Comparison of ENCODE assay signal across 9 cellular contexts in the genomic region with DNA sequence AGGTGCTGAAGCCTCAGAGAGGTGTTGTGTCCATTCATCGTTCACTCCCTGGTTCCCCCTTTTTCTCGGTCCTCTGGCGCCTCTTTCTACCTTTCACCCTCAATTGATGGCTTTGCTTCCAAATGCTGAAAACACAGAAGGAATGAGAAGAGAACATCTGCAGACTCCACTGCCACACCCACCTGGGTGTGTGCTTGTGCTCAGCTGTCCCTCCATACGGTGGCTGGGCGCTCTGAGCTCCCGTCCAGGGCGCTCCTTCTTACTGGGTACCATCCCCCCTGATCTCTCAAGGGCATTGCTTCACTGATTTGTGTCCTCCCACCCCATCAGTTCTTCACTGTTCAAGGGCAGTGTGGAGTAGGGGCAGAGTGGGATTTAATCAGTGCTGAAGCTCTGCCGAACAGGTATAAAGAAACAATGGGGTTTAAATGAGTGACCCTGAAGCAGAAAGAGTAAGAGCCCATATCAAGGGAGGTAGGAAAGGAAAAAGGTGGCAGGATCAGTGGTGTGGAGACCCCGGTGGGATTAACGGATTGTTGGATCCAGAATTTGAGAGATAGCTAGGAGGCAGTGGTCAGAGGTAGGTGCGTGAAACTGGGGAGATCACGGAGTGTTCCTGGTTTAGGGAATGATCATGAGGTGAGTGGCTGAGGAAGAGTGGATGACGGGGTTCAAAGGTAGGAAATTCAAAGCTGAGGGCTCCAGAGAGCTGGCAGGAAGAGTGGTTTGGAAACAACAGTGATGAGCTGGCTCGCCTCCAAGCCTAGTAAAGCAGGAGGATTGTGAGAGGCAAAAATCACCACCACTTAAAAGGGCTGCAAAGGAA. TPM values are rescaled to one million over a fixed set of nuclear protein-coding genes. Genes with fewer than 3 reads are reported as not detected.
DNase-seq lines count a peak whose midpoint lies in the region; ATAC-seq, FAIRE-seq and TF ChIP-seq lines count a peak whose summit lies in the region.
"Had no signal": no experiment of that assay in that cellular context is flagged by ENCODE, and none has a peak within 500 bp of the region (broad histone marks: within the 10 kb centered on the region; RNA-seq: fewer than 3 reads in every experiment).

No MANE protein-coding gene starts in this region.

- H3K27me3 ChIP-seq in left ventricle myocardium inferior (ENCODE audit: low read depth) = no peaks in the 10 kb centered on the region

- no peaks in the 10 kb centered on the region for H3K36me3 ChIP-seq in left ventricle myocardium inferior

- intact Hi-C loops in left ventricle myocardium inferior (cut with micrococcal nuclease) = no loop called here

- ATAC-seq in WTC11 (no peak), HG03442 (IDR thresholded peaks at IDR 0.05; ENCODE audit: unreplicated experiment) (no peak), GM18520 (IDR thresholded peaks at IDR 0.05; ENCODE audit: unreplicated experiment) (no peak), GM21526 (IDR thresholded peaks at IDR 0.05; ENCODE audit: low FRiP score, unreplicated experiment) (no peak)
- no peak for ATAC-seq in stimulated activated naive B cell treated with anti-CD40 and anti-IgM and Interleukin-4, amounts not matched to agents 10 μg/mL and 1 μg/mL and 100 μg/mL, for 72 hours (replicated peaks)

- no peaks in the 10 kb centered on the region for H3K9me3 ChIP-seq in left ventricle myocardium inferior (replicated peaks)

- no peaks in the 10 kb centered on the region for H3K9me3 Mint-ChIP-seq in WTC11
- no peaks in the 10 kb centered on the region for H3K9me3 Mint-ChIP-seq in stimulated activated naive B cell treated with anti-CD40 and anti-IgM and Interleukin-4, amounts not matched to agents 10 μg/mL and 1 μg/mL and 100 μg/mL, for 72 hours
- H3K9me3 Mint-ChIP-seq: activated naive CD8-positive, alpha-beta T cell treated with anti-CD3 and anti-CD28 coated beads for 36 hours had no signal

- H3K27ac ChIP-seq in left ventricle myocardium inferior (replicated peaks) = peak overlapping the region; percentile 29

- POLR2A ChIA-PET in WTC11 (lab: Charles Lee) = interaction anchor here (0.5 to 0.6 kb wide), 2 partner anchors 11 to 544 kb away, joined by 4 to 5 read pairs; no protein-coding TSS in a partner anchor

- H3K4me3 ChIP-seq in left ventricle myocardium inferior = no peak overlapping the region

- H3K4me1 Mint-ChIP-seq in WTC11 = peaks cover 35% of the 10 kb centered on the region
- H3K4me1 Mint-ChIP-seq in stimulated activated naive B cell treated with anti-CD40 and anti-IgM and Interleukin-4, amounts not matched to agents 10 μg/mL and 1 μg/mL and 100 μg/mL, for 72 hours = peaks cover 14 to 38% of the 10 kb centered on the region in 2 donors

- DNase-seq in HTR-8/SVneo (ENCODE audit: insufficient read length, low spot score) (peak; percentile 3), WTC11 (ENCODE audit: low spot score) (no peak), left ventricle myocardium inferior (peak; percentile 59)
- no peak for DNase-seq in stimulated activated naive B cell treated with anti-CD40 and anti-IgM and Interleukin-4, amounts not matched to agents 10 μg/mL and 1 μg/mL and 100 μg/mL, for 72 hours
- DNase-seq in stimulated activated CD4-positive, alpha-beta T cell treated with anti-CD3 and anti-CD28 coated beads, Interleukin-4, amount 100 ng/mL, for 1 hour = no peak
- DNase-seq: activated naive CD8-positive, alpha-beta T cell treated with anti-CD3 and anti-CD28 coated beads for 36 hours had no signal

- TF ChIP-seq CTCF in WTC11 (IDR thresholded peaks at IDR 0.05) = no peak
- no peak for TF ChIP-seq CTCF in left ventricle myocardium inferior (IDR thresholded peaks at IDR 0.05; ENCODE audit: borderline replicate concordance)

- CTCF ChIA-PET in WTC11 (lab: Charles Lee) = interaction anchor here (1.0 to 2.0 kb wide), 2 partner anchors 14 to 176 kb away, joined by 3 to 6 read pairs; no protein-coding TSS in a partner anchor

- no peak overlapping the region for H3K4me3 Mint-ChIP-seq in WTC11
- H3K4me3 Mint-ChIP-seq in stimulated activated naive B cell treated with anti-CD40 and anti-IgM and Interleukin-4, amounts not matched to agents 10 μg/mL and 1 μg/mL and 100 μg/mL, for 72 hours = no peak overlapping the region
- H3K4me3 Mint-ChIP-seq: activated naive CD8-positive, alpha-beta T cell treated with anti-CD3 and anti-CD28 coated beads for 36 hours had no signal

- no peaks in the 10 kb centered on the region for H3K27me3 Mint-ChIP-seq in WTC11 (ENCODE audit: low read depth)
- H3K27me3 Mint-ChIP-seq in stimulated activated naive B cell treated with anti-CD40 and anti-IgM and Interleukin-4, amounts not matched to agents 10 μg/mL and 1 μg/mL and 100 μg/mL, for 72 hours = no peaks in the 10 kb centered on the region
- H3K27me3 Mint-ChIP-seq: activated naive CD8-positive, alpha-beta T cell treated with anti-CD3 and anti-CD28 coated beads for 36 hours had no signal

- peaks cover 85% of the 10 kb centered on the region for H3K4me1 ChIP-seq in left ventricle myocardium inferior

- no peak for FAIRE-seq in HTR-8/SVneo (lab: Jason Lieb, UNC)

- peak overlapping the region; percentile 16 for H3K27ac Mint-ChIP-seq in WTC11
- H3K27ac Mint-ChIP-seq in stimulated activated naive B cell treated with anti-CD40 and anti-IgM and Interleukin-4, amounts not matched to agents 10 μg/mL and 1 μg/mL and 100 μg/mL, for 72 hours = peak overlapping the region; percentile 33
- H3K27ac Mint-ChIP-seq: activated naive CD8-positive, alpha-beta T cell treated with anti-CD3 and anti-CD28 coated beads for 36 hours had no signal

- no peaks in the 10 kb centered on the region for H3K36me3 Mint-ChIP-seq in WTC11
- H3K36me3 Mint-ChIP-seq in stimulated activated naive B cell treated with anti-CD40 and anti-IgM and Interleukin-4, amounts not matched to agents 10 μg/mL and 1 μg/mL and 100 μg/mL, for 72 hours = peaks cover 5 to 6% of the 10 kb centered on the region in 2 donors

TF ChIP-seq in WTC11, 78 proteins besides CTCF, POLR2A, EP300 and RAD21 (continues in another document):
- TF ChIP-seq SMAD4 (CRISPR knock-in tag; IDR thresholded peaks at IDR 0.05) (no peak), STAT6 (CRISPR knock-in tag; conservative IDR thresholded peaks at IDR 0.05; ENCODE audit: low read depth) (no peak), HMGXB4 (CRISPR knock-in tag; IDR thresholded peaks at IDR 0.05) (no peak), SMAD3 (CRISPR knock-in tag; IDR thresholded peaks at IDR 0.05; ENCODE audit: borderline replicate concordance) (no peak), CDX4 (CRISPR knock-in tag; IDR thresholded peaks at IDR 0.05; ENCODE audit: borderline replicate concordance) (no peak)
- TF ChIP-seq, protein P1, sequence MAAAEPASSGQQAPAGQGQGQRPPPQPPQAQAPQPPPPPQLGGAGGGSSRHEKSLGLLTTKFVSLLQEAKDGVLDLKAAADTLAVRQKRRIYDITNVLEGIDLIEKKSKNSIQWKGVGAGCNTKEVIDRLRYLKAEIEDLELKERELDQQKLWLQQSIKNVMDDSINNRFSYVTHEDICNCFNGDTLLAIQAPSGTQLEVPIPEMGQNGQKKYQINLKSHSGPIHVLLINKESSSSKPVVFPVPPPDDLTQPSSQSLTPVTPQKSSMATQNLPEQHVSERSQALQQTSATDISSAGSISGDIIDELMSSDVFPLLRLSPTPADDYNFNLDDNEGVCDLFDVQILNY (CRISPR knock-in tag; IDR thresholded peaks at IDR 0.05) = no peak
- TF ChIP-seq, protein P2, sequence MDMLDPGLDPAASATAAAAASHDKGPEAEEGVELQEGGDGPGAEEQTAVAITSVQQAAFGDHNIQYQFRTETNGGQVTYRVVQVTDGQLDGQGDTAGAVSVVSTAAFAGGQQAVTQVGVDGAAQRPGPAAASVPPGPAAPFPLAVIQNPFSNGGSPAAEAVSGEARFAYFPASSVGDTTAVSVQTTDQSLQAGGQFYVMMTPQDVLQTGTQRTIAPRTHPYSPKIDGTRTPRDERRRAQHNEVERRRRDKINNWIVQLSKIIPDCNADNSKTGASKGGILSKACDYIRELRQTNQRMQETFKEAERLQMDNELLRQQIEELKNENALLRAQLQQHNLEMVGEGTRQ (CRISPR knock-in tag; IDR thresholded peaks at IDR 0.05) = no peak

RNA-seq across cellular contexts. Expression of gene MRTFB, which starts 40.8 kb away (rescaled TPM):
- total RNA-seq in WTC11 (2021) = 27.7 to 30.8 TPM (median 30.0 TPM) in 3 replicates
- total RNA-seq in left ventricle myocardium inferior = 24.3 TPM

Comparison
In these comparisons a context has a peak if more than half of its experiments do, and no peak if none do; other contexts are left out.
1. DNase-seq: peak in HTR-8/SVneo (single experiment) and left ventricle myocardium inferior (single experiment); none in WTC11 (single experiment), stimulated activated naive B cell treated with anti-CD40 and anti-IgM and Interleukin-4, amounts not matched to agents 10 μg/mL and 1 μg/mL and 100 μg/mL, for 72 hours (single experiment) and stimulated activated CD4-positive, alpha-beta T cell treated with anti-CD3 and anti-CD28 coated beads, Interleukin-4, amount 100 ng/mL, for 1 hour (single experiment).